ENCODE assay signal across 8 cellular contexts in the genomic region with DNA sequence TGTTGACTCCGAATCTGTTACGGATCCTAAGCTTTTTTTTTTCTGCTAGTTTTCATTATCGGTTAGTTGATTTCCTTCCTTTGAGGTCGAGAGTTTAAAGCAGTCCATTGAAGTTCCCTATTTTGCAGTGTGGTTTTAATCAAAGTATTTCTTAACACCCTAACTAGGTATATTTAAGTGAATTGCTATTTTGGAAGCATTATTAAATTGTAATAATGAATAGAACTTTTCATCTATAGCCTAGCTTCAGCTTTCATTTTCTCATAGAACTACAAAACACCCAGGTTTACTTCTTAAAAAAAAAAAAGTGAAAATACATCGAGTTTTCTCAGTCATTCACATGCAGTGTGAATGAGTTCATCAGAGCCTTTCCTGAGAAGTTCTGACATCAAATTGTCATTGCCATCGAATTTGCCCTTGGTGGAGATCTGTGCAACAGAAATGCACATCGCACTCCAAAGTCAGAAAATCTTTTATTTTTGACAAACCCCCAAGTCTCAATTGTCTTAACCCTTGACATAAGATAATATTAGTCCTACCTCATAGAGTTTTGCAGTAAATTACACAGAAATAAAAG.
DNase-seq lines count a peak whose midpoint lies in the region; ATAC-seq and TF ChIP-seq lines count a peak whose summit lies in the region.

No MANE protein-coding gene starts in this region.

- peaks cover 39% of the 10 kb centered on the region for H3K4me1 Mint-ChIP-seq in nephron progenitor cell

- TF ChIP-seq CTCF in choroid plexus epithelial cell (conservative IDR thresholded peaks at IDR 0.05; ENCODE audit: low read depth, low read length) = no peak
- TF ChIP-seq CTCF in nephron progenitor cell (IDR thresholded peaks at IDR 0.05) = no peak

- H3K9me3 Mint-ChIP-seq in nephron progenitor cell = peaks cover 27% of the 10 kb centered on the region

- no peak for ATAC-seq in HG03354 (IDR thresholded peaks at IDR 0.05; ENCODE audit: poor library complexity, severe bottlenecking, unreplicated experiment)

- DNase-seq in NCI-H82 (lab: John Stamatoyannopoulos, UW) (peak; percentile 16), NCI-H82 treated with DMSO at 0.1 percent for 48 hours (lab: John Stamatoyannopoulos, UW; ENCODE audit: unreplicated experiment) (no peak), NCI-H69 (lab: John Stamatoyannopoulos, UW) (peak; percentile 31), choroid plexus epithelial cell (ENCODE audit: low read depth) (no peak), nephron progenitor cell (no peak), medulla oblongata (ENCODE audit: extremely low spot score) (no peak), NCI-H510A (lab: John Stamatoyannopoulos, UW) (no peak)

- peak overlapping the region; percentile 90 for H3K27ac Mint-ChIP-seq in nephron progenitor cell

- peaks cover 6% of the 10 kb centered on the region for H3K27me3 Mint-ChIP-seq in nephron progenitor cell (ENCODE audit: low read depth, poor library complexity)

- H3K36me3 Mint-ChIP-seq in nephron progenitor cell (ENCODE audit: low read depth) = peaks cover 5% of the 10 kb centered on the region

- H3K4me3 Mint-ChIP-seq in nephron progenitor cell = peak overlapping the region; percentile 87

- peak overlapping the region; percentile 85 for H3K4me3 ChIP-seq in choroid plexus epithelial cell (ENCODE audit: low read depth, low read length)

Comparison
In these comparisons a context has a peak if more than half of its experiments do, and no peak if none do; other contexts are left out.
1. DNase-seq: peak in NCI-H82 (single experiment) and NCI-H69 (single experiment); none in NCI-H82 treated with DMSO at 0.1 percent for 48 hours (single experiment), choroid plexus epithelial cell (single experiment), nephron progenitor cell (single experiment), medulla oblongata (single experiment) and NCI-H510A (single experiment).